ENCODE assay signal across 23 cellular contexts in genomic region chr14:93051600-93052546, GRCh38.
A peak's percentile ranks its signal among the peaks of the same experiment; 100 is the strongest.
DNase-seq lines count a peak whose midpoint lies in the region; ATAC-seq and TF ChIP-seq lines count a peak whose summit lies in the region.
"Had no signal": no experiment of that assay in that cellular context is flagged by ENCODE, and none has a peak within 500 bp of the region (broad histone marks: within the 10 kb centered on the region; RNA-seq: fewer than 3 reads in every experiment).

No MANE protein-coding gene starts in this region.

- ATAC-seq in left colon, result peak; percentile 9
- ATAC-seq: activated T-cell treated with anti-CD3 and anti-CD28 coated beads, Interleukin-2, amount 50 U/mL, for 4 hours; stimulated activated naive CD8-positive, alpha-beta T cell treated with anti-CD3 and anti-CD28 coated beads, Interleukin-15, amount 100 ng/mL, for 72 hours had no signal

- H3K4me2 ChIP-seq in mammary epithelial cell (ENCODE audit: insufficient read depth, low read depth, low read length), result no peak overlapping the region
- H3K4me2 ChIP-seq: KMS-11 had no signal

- H3K27ac ChIP-seq in HEK293 (ENCODE audit: extremely low read depth, low read depth, low read length), result no peak overlapping the region
- peak overlapping the region; percentile 72 for H3K27ac ChIP-seq in duodenal mucosa (ENCODE audit: low read depth, low read length)
- H3K27ac ChIP-seq in tibial artery, result peak overlapping the region; percentile 45 to 75
- H3K27ac ChIP-seq in mammary epithelial cell (ENCODE audit: insufficient read depth, low read depth, low read length), result no peak overlapping the region
- H3K27ac ChIP-seq: KMS-11, upper lobe of left lung had no signal

- H3K4me3 ChIP-seq in HEK293 (ENCODE audit: low read depth, low read length) (no peak overlapping the region), duodenal mucosa (ENCODE audit: low read depth in 1 of 2, low read length in 2 of 2) (no peak overlapping the region), tibial artery (no peak overlapping the region), mammary epithelial cell (replicated peaks in 1 of 3; ENCODE audit: insufficient read depth in 1 of 3, low read depth in 2 of 3, low read length in 3 of 3) (no peak overlapping the region), MG63 (no peak overlapping the region)
- H3K4me3 ChIP-seq: upper lobe of left lung had no signal

- H3K79me2 ChIP-seq in mammary epithelial cell (ENCODE audit: insufficient read depth, low read length), result peaks cover 31% of the 10 kb centered on the region

- POLR2A ChIA-PET in HEK293 (lab: Yijun Ruan, JAX), result no interaction called here

- peak overlapping the region in 1 of 2 donors; percentile 31 for H3K9ac ChIP-seq in duodenal mucosa (ENCODE audit: low read depth in 1 of 2, low read length in 2 of 2)
- H3K9ac ChIP-seq in mammary epithelial cell (ENCODE audit: insufficient read depth, low read length), result no peak overlapping the region
- H3K9ac ChIP-seq: KMS-11 had no signal

- H3K4me1 ChIP-seq in HEK293 (ENCODE audit: control insufficient read depth, insufficient read depth, low read length) (peaks cover 4% of the 10 kb centered on the region; the same call in 1 of the 2 replicates), duodenal mucosa (ENCODE audit: control insufficient read depth in 1 of 2, insufficient read depth in 2 of 2, low read length in 2 of 2) (peaks cover 88 to 92% of the 10 kb centered on the region in 2 donors), tibial artery (peaks cover 5 to 70% (median 42%) of the 10 kb centered on the region in 4 donors), mammary epithelial cell (ENCODE audit: insufficient read depth, low read length) (peaks cover 16% of the 10 kb centered on the region)

- H3K36me3 ChIP-seq in HEK293 (ENCODE audit: control insufficient read depth in 2 of 2, insufficient read depth in 1 of 2, low read length in 2 of 2) (no peaks in the 10 kb centered on the region), duodenal mucosa (ENCODE audit: control insufficient read depth in 1 of 2, insufficient read depth in 2 of 2, low read length in 2 of 2) (no peaks in the 10 kb centered on the region), tibial artery (no peaks in the 10 kb centered on the region), mammary epithelial cell (ENCODE audit: insufficient read depth, low read length) (no peaks in the 10 kb centered on the region), MG63 (no peaks in the 10 kb centered on the region)
- H3K36me3 ChIP-seq: upper lobe of left lung had no signal

- no TSS peak for BruUV-seq in mammary epithelial cell (replicated peaks; lab: Mats Ljungman, UMichigan)

- WGBS in mammary epithelial cell (ENCODE audit: low coverage, missing lambda C conversion rate), result 96% methylated on average over 8 of the region's 9 CpGs

- TF ChIP-seq CTCF in HEK293 (tag by site-specific recombination; IDR thresholded peaks at IDR 0.05), result no peak
- TF ChIP-seq CTCF in tibial artery (IDR thresholded peaks at IDR 0.05), result no peak
- TF ChIP-seq CTCF in mammary epithelial cell (conservative IDR thresholded peaks at IDR 0.05 in 1 of 2, IDR thresholded peaks at IDR 0.05 in 1 of 2; ENCODE audit: extremely low read depth in 1 of 2, insufficient read depth in 1 of 2, low read depth in 1 of 2, low read length in 2 of 2), result no peak

- DNase-seq in left colon (no peak), tibial artery (no peak), mammary epithelial cell (no peak), MG63 (no peak), NCI-H446 treated with DMSO at 0.1 percent for 48 hours (lab: John Stamatoyannopoulos, UW) (no peak), SKM-1 treated with dmso at 0.1 percent for 144 hours (lab: John Stamatoyannopoulos, UW; ENCODE audit: unreplicated experiment) (no peak)
- DNase-seq: activated CD4-positive, alpha-beta T cell treated with anti-CD3 and anti-CD28 coated beads for 1 hour; activated naive CD4-positive, alpha-beta T cell; activated T-cell treated with anti-CD3 and anti-CD28 coated beads, Interleukin-2, amount 50 U/mL, for 4 hours; cortex of kidney; head of caudate nucleus; islet precursor cell; NCI-H1048; NCI-H187 treated with DMSO at 0.1 percent for 48 hours; NCI-H82; OCI-M1; SHP77 treated with DMSO at 0.1 percent for 48 hours; stimulated activated CD4-positive, alpha-beta T cell treated with anti-CD3 and anti-CD28 coated beads, Interleukin-4, amount 100 ng/mL, for 4 hours; stimulated activated naive CD8-positive, alpha-beta T cell treated with anti-CD3 and anti-CD28 coated beads, Interleukin-15, amount 100 ng/mL, for 72 hours; upper lobe of left lung had no signal

- intact Hi-C loops in left colon (cut with DNase I, micrococcal nuclease) (no loop called here), tibial artery (cut with DNase I; ENCODE audit: low total_unique reads) (loop anchor here (10.0 kb wide), 1 partner anchor 63 kb away; the partner anchor contains the start of gene ITPK1), mammary epithelial cell (cut with micrococcal nuclease) (no loop called here)

- H2AFZ ChIP-seq in mammary epithelial cell (ENCODE audit: low read depth, low read length), result no peak overlapping the region

- no peaks in the 10 kb centered on the region for H4K20me1 ChIP-seq in mammary epithelial cell (ENCODE audit: insufficient read depth, low read length)

- H3K27me3 ChIP-seq in duodenal mucosa (ENCODE audit: control insufficient read depth in 1 of 2, insufficient read depth in 2 of 2, low read length in 2 of 2) (no peaks in the 10 kb centered on the region), tibial artery (no peaks in the 10 kb centered on the region), mammary epithelial cell (ENCODE audit: insufficient read depth, low read length) (no peaks in the 10 kb centered on the region), MG63 (no peaks in the 10 kb centered on the region)
- H3K27me3 ChIP-seq: upper lobe of left lung had no signal

- H3K9me3 ChIP-seq in HEK293 (ENCODE audit: control insufficient read depth, insufficient read depth, low read depth, low read length) (no peaks in the 10 kb centered on the region), duodenal mucosa (ENCODE audit: control insufficient read depth in 1 of 2, low read length in 2 of 2) (no peaks in the 10 kb centered on the region), tibial artery (no peaks in the 10 kb centered on the region), mammary epithelial cell (replicated peaks; ENCODE audit: insufficient read depth, low read length) (no peaks in the 10 kb centered on the region), MG63 (no peaks in the 10 kb centered on the region)
- H3K9me3 ChIP-seq: upper lobe of left lung had no signal

- dilution Hi-C loops in mammary epithelial cell (cut with HindIII; ENCODE audit: low sequenced_read_pairs), result no loop called here

- CTCF ChIA-PET in HEK293 (lab: Yijun Ruan, JAX) (no interaction called here), mammary epithelial cell (lab: Charles Lee; ENCODE audit: low non-redundant PET) (interaction anchor here (0.6 kb wide), 1 partner anchor 62 kb away, joined by 8 read pairs; no protein-coding TSS in a partner anchor)

- in situ Hi-C loops in mammary epithelial cell (cut with MboI; ENCODE audit: low sequenced_read_pairs in 2 of 2), result no loop called here

TF ChIP-seq in HEK293, 187 proteins besides CTCF, POLR2A, EP300 and RAD21:
- TF ChIP-seq, protein P1, sequence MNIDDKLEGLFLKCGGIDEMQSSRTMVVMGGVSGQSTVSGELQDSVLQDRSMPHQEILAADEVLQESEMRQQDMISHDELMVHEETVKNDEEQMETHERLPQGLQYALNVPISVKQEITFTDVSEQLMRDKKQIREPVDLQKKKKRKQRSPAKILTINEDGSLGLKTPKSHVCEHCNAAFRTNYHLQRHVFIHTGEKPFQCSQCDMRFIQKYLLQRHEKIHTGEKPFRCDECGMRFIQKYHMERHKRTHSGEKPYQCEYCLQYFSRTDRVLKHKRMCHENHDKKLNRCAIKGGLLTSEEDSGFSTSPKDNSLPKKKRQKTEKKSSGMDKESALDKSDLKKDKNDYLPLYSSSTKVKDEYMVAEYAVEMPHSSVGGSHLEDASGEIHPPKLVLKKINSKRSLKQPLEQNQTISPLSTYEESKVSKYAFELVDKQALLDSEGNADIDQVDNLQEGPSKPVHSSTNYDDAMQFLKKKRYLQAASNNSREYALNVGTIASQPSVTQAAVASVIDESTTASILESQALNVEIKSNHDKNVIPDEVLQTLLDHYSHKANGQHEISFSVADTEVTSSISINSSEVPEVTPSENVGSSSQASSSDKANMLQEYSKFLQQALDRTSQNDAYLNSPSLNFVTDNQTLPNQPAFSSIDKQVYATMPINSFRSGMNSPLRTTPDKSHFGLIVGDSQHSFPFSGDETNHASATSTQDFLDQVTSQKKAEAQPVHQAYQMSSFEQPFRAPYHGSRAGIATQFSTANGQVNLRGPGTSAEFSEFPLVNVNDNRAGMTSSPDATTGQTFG (tag by site-specific recombination; IDR thresholded peaks at IDR 0.05; ENCODE audit: borderline replicate concordance), result no peak
- TF ChIP-seq GLIS1 (tag by site-specific recombination; IDR thresholded peaks at IDR 0.05), result peak; percentile 23; the same call in 1 of the 2 replicates

Comparison
In these comparisons a context has a peak if more than half of its experiments do, and no peak if none do; other contexts are left out.
1. H3K27ac ChIP-seq: peak in duodenal mucosa (single experiment) and tibial artery (2 of 2); none in HEK293 (single experiment) and mammary epithelial cell (single experiment).